25 cellular contexts compared by ENCODE assay signal in the genomic region with DNA sequence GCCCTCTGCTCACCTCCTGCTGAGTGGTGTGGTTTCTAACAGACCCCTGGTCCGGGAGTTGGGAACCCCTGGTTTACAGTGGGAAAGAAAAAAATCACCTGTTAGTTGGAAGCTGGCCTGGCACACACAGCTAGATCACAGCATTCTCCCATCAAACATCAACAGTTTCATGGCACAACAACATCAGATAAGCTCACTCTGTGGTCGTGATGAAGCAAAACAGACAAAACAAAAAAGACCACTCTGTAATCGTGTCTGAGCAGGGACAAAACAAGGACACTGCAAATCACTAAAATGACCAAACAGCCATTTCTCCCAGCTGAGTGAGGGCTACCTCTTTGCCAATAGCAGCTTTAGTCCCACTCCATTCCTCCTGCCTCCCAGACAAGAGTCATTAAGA.
"Had no signal": no experiment of that assay in that cellular context is flagged by ENCODE, and none has a peak within 500 bp of the region (broad histone marks: within the 10 kb centered on the region; RNA-seq: fewer than 3 reads in every experiment).

No MANE protein-coding gene starts in this region.

- DNase-seq: activated CD4-positive, alpha-beta T cell treated with anti-CD3 and anti-CD28 coated beads for 36 hours; activated CD4-positive, alpha-beta T cell treated with anti-CD3 and anti-CD28 coated beads, Interleukin-2, amount 10 ng/mL, durations not matched to agents 7 days and 5 days; activated CD4-positive, alpha-beta T cell treated with anti-CD3 and anti-CD28 coated beads, Interleukin-2, amount 50 U/mL, for 48 hours; activated CD8-positive, alpha-beta T cell treated with anti-CD3 and anti-CD28 coated beads, Interleukin-2, amount 10 ng/mL, durations not matched to agents 7 days and 5 days; activated gamma-delta T cell; activated naive CD4-positive, alpha-beta T cell treated with Interleukin-2 at 50 U/mL for 16 hours; activated naive CD8-positive, alpha-beta T cell treated with anti-CD3 and anti-CD28 coated beads, Interleukin-2, amount 10 ng/mL, durations not matched to agents 7 days and 5 days; activated T-cell treated with anti-CD3 and anti-CD28 coated beads, Interleukin-2, amount 50 U/mL, for 24 hours; amygdala; cerebellar nuclear complex; Karpas-422; KBM-7; NCI-H1105; NCI-H1436; NCI-H1694; NCI-H1930; NCI-H2081 treated with DMSO at 0.1 percent for 48 hours; NCI-H226; NCI-H524 treated with DMSO at 0.1 percent for 48 hours; PC-3; Peyer's patch; RPMI8226; SIG-M5 had no signal

- ATAC-seq: activated CD4-positive, alpha-beta T cell treated with anti-CD3 and anti-CD28 coated beads for 36 hours; activated CD4-positive, CD25-positive, alpha-beta regulatory T cell treated with anti-CD3 and anti-CD28 coated beads, Interleukin-2, amount 50 U/mL, for 24 hours; activated CD8-positive, alpha-beta T cell treated with anti-CD3 and anti-CD28 coated beads, Interleukin-2, amount 10 ng/mL, durations not matched to agents 7 days and 5 days; PC-3; WTC11 had no signal
